In the genomic region with DNA sequence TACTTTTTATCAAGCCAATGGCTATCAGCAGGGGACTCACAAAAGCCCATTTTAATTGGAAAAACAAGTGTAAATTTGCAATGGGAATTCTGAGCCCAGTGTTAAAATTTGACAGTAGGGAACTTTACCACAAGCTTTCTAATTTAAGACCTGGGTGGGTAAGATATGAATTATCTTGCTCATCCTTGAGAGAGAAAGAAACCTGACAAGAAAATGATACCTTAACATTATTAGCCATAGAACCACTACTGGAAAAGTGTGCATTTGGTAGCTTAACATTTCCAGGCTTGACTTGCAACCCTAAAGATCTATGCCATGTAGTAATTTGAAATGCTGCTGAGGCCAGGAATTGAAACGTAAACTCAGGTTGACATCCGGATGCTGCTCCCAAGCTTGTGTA, we compare ENCODE assay signal across 30 cellular contexts. TPM values are rescaled to one million over a fixed set of nuclear protein-coding genes. Genes with fewer than 3 reads are reported as not detected.
"Had no signal": no experiment of that assay in that cellular context is flagged by ENCODE, and none has a peak within 500 bp of the region (broad histone marks: within the 10 kb centered on the region; RNA-seq: fewer than 3 reads in every experiment).

No MANE protein-coding gene starts in this region.

- H3K4me3 ChIP-seq: coronary artery had no signal

- H3K27ac Mint-ChIP-seq: activated CD4-positive, alpha-beta T cell treated with anti-CD3 and anti-CD28 coated beads, Interleukin-2, amount 10 ng/mL, durations not matched to agents 7 days and 5 days; activated CD8-positive, alpha-beta T cell treated with anti-CD3 and anti-CD28 coated beads for 36 hours; activated naive CD8-positive, alpha-beta T cell; activated T-helper 17 cell treated with anti-CD3 and anti-CD28 coated beads, Interleukin-2, amount 50 U/mL, for 72 hours; T-helper 17 cell; T-helper 2 cell treated with Interferon-gamma antibody and Interleukin-4, amounts not matched to agents 5 μg/mL and 100 μg/mL, for 36 hours had no signal

- H3K36me3 Mint-ChIP-seq: activated naive CD8-positive, alpha-beta T cell had no signal

- H3K36me3 ChIP-seq: brain microvascular endothelial cell had no signal

- H3K4me1 Mint-ChIP-seq: activated T-helper 17 cell treated with anti-CD3 and anti-CD28 coated beads, Interleukin-2, amount 50 U/mL, for 72 hours had no signal

- H3K27me3 Mint-ChIP-seq: central memory CD8-positive, alpha-beta T cell; effector memory CD8-positive, alpha-beta T cell had no signal

- ATAC-seq: activated CD8-positive, alpha-beta T cell treated with anti-CD3 and anti-CD28 coated beads for 36 hours; activated T-cell treated with anti-CD3 and anti-CD28 coated beads, Interleukin-2, amount 50 U/mL, for 4 hours; activated T-helper 17 cell treated with anti-CD3 and anti-CD28 coated beads, Interleukin-2, amount 50 U/mL, for 72 hours; effector memory CD8-positive, alpha-beta T cell; esophagus mucosa; T-helper 17 cell had no signal

- H3K9me3 Mint-ChIP-seq: activated CD4-positive, alpha-beta T cell treated with anti-CD3 and anti-CD28 coated beads, Interleukin-2, amount 10 ng/mL, durations not matched to agents 7 days and 5 days; activated CD8-positive, alpha-beta T cell treated with anti-CD3 and anti-CD28 coated beads for 36 hours; activated T-cell treated with anti-CD3 and anti-CD28 coated beads, Interleukin-2, amount 50 U/mL, for 4 hours; activated T-helper 17 cell treated with anti-CD3 and anti-CD28 coated beads, Interleukin-2, amount 50 U/mL, for 72 hours; central memory CD8-positive, alpha-beta T cell; effector memory CD8-positive, alpha-beta T cell; T-helper 2 cell treated with Interferon-gamma antibody and Interleukin-4, amounts not matched to agents 5 μg/mL and 100 μg/mL, for 36 hours had no signal

- DNase-seq: activated CD4-positive, alpha-beta T cell treated with anti-CD3 and anti-CD28 coated beads for 1 hour; activated CD4-positive, alpha-beta T cell treated with anti-CD3 and anti-CD28 coated beads for 4 hours; activated CD4-positive, alpha-beta T cell treated with anti-CD3 and anti-CD28 coated beads, Interleukin-2, amount 10 ng/mL, durations not matched to agents 7 days and 5 days; activated CD4-positive, alpha-beta T cell treated with anti-CD3 and anti-CD28 coated beads, Interleukin-2, amount 50 U/mL, for 4 hours; activated CD8-positive, alpha-beta memory T cell treated with anti-CD3 and anti-CD28 coated beads for 24 hours; activated CD8-positive, alpha-beta T cell treated with anti-CD3 and anti-CD28 coated beads for 36 hours; activated effector memory CD4-positive, alpha-beta T cell treated with Interleukin-2 at 50 U/mL for 16 hours; activated gamma-delta T cell treated with Interleukin-2 at 50 U/mL for 16 hours; activated naive CD4-positive, alpha-beta T cell treated with anti-CD3 and anti-CD28 coated beads, Interleukin-2, amount 50 U/mL, for 16 hours; activated naive CD4-positive, alpha-beta T cell treated with Interleukin-2 at 50 U/mL for 16 hours; activated T-cell treated with anti-CD3 and anti-CD28 coated beads, Interleukin-2, amount 50 U/mL, for 4 hours; amniotic stem cell; anterior cingulate cortex; brain microvascular endothelial cell; dermis blood vessel endothelial cell; effector CD4-positive, alpha-beta T cell; effector memory CD8-positive, alpha-beta T cell; foreskin fibroblast; head of caudate nucleus; T-helper 1 cell; T-helper 17 cell; T1000 had no signal

- H3K4me3 Mint-ChIP-seq: activated CD4-positive, alpha-beta T cell treated with anti-CD3 and anti-CD28 coated beads, Interleukin-2, amount 10 ng/mL, durations not matched to agents 7 days and 5 days; activated CD8-positive, alpha-beta T cell treated with anti-CD3 and anti-CD28 coated beads for 36 hours; activated naive CD8-positive, alpha-beta T cell; activated T-cell treated with anti-CD3 and anti-CD28 coated beads, Interleukin-2, amount 50 U/mL, for 4 hours; activated T-helper 17 cell treated with anti-CD3 and anti-CD28 coated beads, Interleukin-2, amount 50 U/mL, for 72 hours; central memory CD8-positive, alpha-beta T cell; effector memory CD8-positive, alpha-beta T cell; T-helper 17 cell; T-helper 2 cell treated with Interferon-gamma antibody and Interleukin-4, amounts not matched to agents 5 μg/mL and 100 μg/mL, for 36 hours had no signal

- H3K27ac ChIP-seq: brain microvascular endothelial cell, coronary artery, epithelial cell of prostate had no signal

- H3K27me3 ChIP-seq: brain microvascular endothelial cell had no signal

RNA-seq across cellular contexts. Expression of gene ST8SIA6, which starts 2.7 kb away (rescaled TPM):
- total RNA-seq: activated CD8-positive, alpha-beta T cell treated with anti-CD3 and anti-CD28 coated beads for 36 hours; astrocyte had no signal
